1 cellular context compared by ENCODE assay signal in the genomic region with DNA sequence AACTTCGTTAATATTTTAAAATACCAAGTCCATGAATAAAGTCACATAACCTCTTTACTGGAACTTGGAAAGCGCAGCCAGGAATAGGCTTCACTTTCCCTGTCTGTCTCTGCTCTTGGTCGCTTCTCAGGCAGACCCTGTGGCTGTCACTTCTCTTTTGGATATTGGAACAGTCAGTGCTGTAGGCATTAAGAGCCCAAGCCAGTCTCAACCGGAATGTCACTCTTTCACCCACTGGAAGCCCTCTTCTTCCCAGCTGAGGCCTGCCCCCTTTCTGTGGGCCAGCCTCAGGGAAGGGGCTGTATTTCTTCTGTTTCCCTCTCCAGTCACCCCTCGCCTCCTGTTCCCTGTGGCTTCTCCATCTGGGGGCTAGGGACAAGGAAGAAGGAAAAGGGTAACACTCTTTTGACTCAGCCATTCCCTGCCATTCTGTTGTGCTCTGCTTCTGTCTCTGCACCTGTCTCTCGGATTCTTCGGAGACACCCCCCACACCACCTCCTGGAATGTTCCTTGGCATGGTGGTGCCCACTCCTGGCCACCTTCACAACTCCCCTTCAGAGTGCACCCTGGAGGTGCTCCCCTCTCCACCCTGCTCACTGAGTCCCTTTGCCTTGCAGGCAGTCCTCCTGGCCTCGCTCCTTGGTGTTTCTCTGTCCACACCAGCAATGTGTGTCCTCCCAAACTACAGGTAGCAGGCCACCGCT.
TF ChIP-seq lines count a peak whose summit lies in the region.

No MANE protein-coding gene starts in this region.

TF ChIP-seq in GM23338, 12 proteins besides CTCF, POLR2A, EP300 and RAD21 (continued from another document):
- TF ChIP-seq, protein P1, sequence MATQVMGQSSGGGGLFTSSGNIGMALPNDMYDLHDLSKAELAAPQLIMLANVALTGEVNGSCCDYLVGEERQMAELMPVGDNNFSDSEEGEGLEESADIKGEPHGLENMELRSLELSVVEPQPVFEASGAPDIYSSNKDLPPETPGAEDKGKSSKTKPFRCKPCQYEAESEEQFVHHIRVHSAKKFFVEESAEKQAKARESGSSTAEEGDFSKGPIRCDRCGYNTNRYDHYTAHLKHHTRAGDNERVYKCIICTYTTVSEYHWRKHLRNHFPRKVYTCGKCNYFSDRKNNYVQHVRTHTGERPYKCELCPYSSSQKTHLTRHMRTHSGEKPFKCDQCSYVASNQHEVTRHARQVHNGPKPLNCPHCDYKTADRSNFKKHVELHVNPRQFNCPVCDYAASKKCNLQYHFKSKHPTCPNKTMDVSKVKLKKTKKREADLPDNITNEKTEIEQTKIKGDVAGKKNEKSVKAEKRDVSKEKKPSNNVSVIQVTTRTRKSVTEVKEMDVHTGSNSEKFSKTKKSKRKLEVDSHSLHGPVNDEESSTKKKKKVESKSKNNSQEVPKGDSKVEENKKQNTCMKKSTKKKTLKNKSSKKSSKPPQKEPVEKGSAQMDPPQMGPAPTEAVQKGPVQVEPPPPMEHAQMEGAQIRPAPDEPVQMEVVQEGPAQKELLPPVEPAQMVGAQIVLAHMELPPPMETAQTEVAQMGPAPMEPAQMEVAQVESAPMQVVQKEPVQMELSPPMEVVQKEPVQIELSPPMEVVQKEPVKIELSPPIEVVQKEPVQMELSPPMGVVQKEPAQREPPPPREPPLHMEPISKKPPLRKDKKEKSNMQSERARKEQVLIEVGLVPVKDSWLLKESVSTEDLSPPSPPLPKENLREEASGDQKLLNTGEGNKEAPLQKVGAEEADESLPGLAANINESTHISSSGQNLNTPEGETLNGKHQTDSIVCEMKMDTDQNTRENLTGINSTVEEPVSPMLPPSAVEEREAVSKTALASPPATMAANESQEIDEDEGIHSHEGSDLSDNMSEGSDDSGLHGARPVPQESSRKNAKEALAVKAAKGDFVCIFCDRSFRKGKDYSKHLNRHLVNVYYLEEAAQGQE (IDR thresholded peaks at IDR 0.05; ENCODE audit: unreplicated experiment): no peak
- no peak for TF ChIP-seq ZNF331 (CRISPR knock-in tag; IDR thresholded peaks at IDR 0.05; ENCODE audit: low read depth)
- no peak for TF ChIP-seq STAT1 (IDR thresholded peaks at IDR 0.05; ENCODE audit: unreplicated experiment)
- TF ChIP-seq NANOG (IDR thresholded peaks at IDR 0.05; ENCODE audit: borderline replicate concordance): no peak
- TF ChIP-seq, protein P2, sequence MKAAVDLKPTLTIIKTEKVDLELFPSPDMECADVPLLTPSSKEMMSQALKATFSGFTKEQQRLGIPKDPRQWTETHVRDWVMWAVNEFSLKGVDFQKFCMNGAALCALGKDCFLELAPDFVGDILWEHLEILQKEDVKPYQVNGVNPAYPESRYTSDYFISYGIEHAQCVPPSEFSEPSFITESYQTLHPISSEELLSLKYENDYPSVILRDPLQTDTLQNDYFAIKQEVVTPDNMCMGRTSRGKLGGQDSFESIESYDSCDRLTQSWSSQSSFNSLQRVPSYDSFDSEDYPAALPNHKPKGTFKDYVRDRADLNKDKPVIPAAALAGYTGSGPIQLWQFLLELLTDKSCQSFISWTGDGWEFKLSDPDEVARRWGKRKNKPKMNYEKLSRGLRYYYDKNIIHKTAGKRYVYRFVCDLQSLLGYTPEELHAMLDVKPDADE (IDR thresholded peaks at IDR 0.05): no peak
- TF ChIP-seq, protein P3, sequence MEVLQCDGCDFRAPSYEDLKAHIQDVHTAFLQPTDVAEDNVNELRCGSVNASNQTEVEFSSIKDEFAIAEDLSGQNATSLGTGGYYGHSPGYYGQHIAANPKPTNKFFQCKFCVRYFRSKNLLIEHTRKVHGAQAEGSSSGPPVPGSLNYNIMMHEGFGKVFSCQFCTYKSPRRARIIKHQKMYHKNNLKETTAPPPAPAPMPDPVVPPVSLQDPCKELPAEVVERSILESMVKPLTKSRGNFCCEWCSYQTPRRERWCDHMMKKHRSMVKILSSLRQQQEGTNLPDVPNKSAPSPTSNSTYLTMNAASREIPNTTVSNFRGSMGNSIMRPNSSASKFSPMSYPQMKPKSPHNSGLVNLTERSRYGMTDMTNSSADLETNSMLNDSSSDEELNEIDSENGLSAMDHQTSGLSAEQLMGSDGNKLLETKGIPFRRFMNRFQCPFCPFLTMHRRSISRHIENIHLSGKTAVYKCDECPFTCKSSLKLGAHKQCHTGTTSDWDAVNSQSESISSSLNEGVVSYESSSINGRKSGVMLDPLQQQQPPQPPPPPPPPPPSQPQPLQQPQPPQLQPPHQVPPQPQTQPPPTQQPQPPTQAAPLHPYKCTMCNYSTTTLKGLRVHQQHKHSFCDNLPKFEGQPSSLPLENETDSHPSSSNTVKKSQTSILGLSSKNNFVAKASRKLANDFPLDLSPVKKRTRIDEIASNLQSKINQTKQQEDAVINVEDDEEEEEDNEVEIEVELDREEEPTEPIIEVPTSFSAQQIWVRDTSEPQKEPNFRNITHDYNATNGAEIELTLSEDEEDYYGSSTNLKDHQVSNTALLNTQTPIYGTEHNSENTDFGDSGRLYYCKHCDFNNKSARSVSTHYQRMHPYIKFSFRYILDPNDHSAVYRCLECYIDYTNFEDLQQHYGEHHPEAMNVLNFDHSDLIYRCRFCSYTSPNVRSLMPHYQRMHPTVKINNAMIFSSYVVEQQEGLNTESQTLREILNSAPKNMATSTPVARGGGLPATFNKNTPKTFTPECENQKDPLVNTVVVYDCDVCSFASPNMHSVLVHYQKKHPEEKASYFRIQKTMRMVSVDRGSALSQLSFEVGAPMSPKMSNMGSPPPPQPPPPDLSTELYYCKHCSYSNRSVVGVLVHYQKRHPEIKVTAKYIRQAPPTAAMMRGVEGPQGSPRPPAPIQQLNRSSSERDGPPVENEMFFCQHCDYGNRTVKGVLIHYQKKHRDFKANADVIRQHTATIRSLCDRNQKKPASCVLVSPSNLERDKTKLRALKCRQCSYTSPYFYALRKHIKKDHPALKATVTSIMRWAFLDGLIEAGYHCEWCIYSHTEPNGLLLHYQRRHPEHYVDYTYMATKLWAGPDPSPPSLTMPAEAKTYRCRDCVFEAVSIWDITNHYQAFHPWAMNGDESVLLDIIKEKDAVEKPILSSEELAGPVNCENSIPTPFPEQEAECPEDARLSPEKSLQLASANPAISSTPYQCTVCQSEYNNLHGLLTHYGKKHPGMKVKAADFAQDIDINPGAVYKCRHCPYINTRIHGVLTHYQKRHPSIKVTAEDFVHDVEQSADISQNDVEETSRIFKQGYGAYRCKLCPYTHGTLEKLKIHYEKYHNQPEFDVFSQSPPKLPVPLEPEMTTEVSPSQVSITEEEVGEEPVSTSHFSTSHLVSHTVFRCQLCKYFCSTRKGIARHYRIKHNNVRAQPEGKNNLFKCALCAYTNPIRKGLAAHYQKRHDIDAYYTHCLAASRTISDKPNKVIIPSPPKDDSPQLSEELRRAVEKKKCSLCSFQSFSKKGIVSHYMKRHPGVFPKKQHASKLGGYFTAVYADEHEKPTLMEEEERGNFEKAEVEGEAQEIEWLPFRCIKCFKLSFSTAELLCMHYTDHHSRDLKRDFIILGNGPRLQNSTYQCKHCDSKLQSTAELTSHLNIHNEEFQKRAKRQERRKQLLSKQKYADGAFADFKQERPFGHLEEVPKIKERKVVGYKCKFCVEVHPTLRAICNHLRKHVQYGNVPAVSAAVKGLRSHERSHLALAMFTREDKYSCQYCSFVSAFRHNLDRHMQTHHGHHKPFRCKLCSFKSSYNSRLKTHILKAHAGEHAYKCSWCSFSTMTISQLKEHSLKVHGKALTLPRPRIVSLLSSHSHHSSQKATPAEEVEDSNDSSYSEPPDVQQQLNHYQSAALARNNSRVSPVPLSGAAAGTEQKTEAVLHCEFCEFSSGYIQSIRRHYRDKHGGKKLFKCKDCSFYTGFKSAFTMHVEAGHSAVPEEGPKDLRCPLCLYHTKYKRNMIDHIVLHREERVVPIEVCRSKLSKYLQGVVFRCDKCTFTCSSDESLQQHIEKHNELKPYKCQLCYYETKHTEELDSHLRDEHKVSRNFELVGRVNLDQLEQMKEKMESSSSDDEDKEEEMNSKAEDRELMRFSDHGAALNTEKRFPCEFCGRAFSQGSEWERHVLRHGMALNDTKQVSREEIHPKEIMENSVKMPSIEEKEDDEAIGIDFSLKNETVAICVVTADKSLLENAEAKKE (CRISPR knock-in tag; IDR thresholded peaks at IDR 0.05): no peak
- no peak for TF ChIP-seq EZH2 (IDR thresholded peaks at IDR 0.05; ENCODE audit: low read depth, unreplicated experiment)
